In the genomic region with DNA sequence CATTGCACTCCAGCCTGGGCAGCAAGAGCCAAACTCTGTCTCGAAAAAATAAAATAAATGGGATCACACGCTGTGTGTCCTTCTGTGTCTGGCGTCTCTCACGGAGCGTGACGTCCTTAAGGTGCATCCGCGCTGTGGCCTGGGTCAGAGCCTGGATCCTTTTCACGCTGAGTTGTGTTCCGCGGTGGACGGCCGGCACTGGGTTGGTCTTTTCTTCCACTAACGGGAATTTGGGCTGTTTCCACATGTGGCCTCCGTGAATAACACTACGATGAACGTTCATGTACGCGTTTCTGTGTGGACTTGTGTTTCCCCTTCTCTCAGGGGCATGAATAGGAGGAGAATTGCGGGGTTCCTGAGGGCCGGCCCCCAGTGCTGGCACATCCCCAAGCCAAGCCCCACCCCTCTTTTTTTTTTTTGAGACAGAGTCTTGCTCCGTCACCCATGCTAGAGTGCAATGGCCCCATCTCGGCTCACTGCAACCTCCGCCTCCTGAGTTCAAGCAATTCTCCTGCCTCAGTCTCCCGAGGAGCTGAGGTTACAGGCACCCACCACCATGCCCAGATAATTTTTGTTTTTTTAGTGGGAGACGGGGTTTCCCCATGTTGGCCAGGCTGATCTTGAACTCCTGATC, we compare ENCODE assay signal across 20 cellular contexts. TPM values are rescaled to one million over a fixed set of nuclear protein-coding genes. Genes with fewer than 3 reads are reported as not detected.
A peak's percentile ranks its signal among the peaks of the same experiment; 100 is the strongest.
DNase-seq lines count a peak whose midpoint lies in the region; ATAC-seq, FAIRE-seq and TF ChIP-seq lines count a peak whose summit lies in the region.
"Had no signal": no experiment of that assay in that cellular context is flagged by ENCODE, and none has a peak within 500 bp of the region (broad histone marks: within the 10 kb centered on the region; RNA-seq: fewer than 3 reads in every experiment).

No MANE protein-coding gene starts in this region.

- no peak overlapping the region for H3K4me3 Mint-ChIP-seq in mesothelial cell of epicardium
- H3K4me3 Mint-ChIP-seq: T-helper 1 cell treated with Interleukin-12 subunit alpha and Interleukin-12 subunit beta and Interleukin-4 antibody, amounts not matched to agents 30 μg/mL and 1 μg/mL, for 36 hours had no signal

- FAIRE-seq in HepG2 (lab: Jason Lieb, UNC), result no peak
- FAIRE-seq: small intestine, urothelium cell line had no signal

- TF ChIP-seq EP300 in HepG2 (IDR thresholded peaks at IDR 0.05; ENCODE audit: low read depth in 2 of 2, low read length in 2 of 2), result no peak
- no peak for TF ChIP-seq EP300 in HepG2 (CRISPR knock-in tag; IDR thresholded peaks at IDR 0.05; ENCODE audit: borderline replicate concordance)

- DNase-seq in HepG2 (ENCODE audit: low spot score) (no peak), right lobe of liver (no peak), mesothelial cell of epicardium (ENCODE audit: low spot score in 2 of 2, unreplicated experiment in 2 of 2) (no peak), COLO668 (lab: John Stamatoyannopoulos, UW; ENCODE audit: unreplicated experiment) (no peak), testis (no peak)
- DNase-seq: activated CD4-positive, CD25-positive, alpha-beta regulatory T cell treated with anti-CD3 and anti-CD28 coated beads, Interleukin-2, amount 50 U/mL, for 72 hours; activated gamma-delta T cell treated with Interleukin-2 at 50 U/mL for 16 hours; Karpas-422; NCI-H1105 treated with DMSO at 0.1 percent for 48 hours; NCI-H2171; NK-92 treated with Interleukin-12 subunit alpha and Interleukin-12 subunit beta, amount 100 ng/mL, for 24 hours; occipital lobe; small intestine had no signal

- in situ Hi-C loops in HepG2 (cut with HindIII; ENCODE audit: extremely low pct_ligation_motif_present, low pct_unique_long_range_greater_than_20kb), result no loop called here

- H3K27me3 Mint-ChIP-seq in mesothelial cell of epicardium (ENCODE audit: low read depth), result no peaks in the 10 kb centered on the region

- WGBS in HepG2 (ENCODE audit: low lambda C conversion rate), result 95% methylated on average over 25 of the region's 26 CpGs
- 64% methylated on average over 12 of the region's 26 CpGs for WGBS in right lobe of liver (ENCODE audit: insufficient coverage, low coverage, low lambda C conversion rate, missing lambda C conversion rate)
- WGBS in testis, 2 donors, result 90 to 93% methylated on average over 16 to 26 of the region's 26 CpGs

- no peak overlapping the region for H3K4me3 ChIP-seq in HepG2 (replicated peaks in 1 of 3; ENCODE audit: insufficient read depth in 1 of 3, low read depth in 2 of 3, low read length in 3 of 3)
- no peak overlapping the region for H3K4me3 ChIP-seq in right lobe of liver
- no peak overlapping the region for H3K4me3 ChIP-seq in testis
- H3K4me3 ChIP-seq: ascending aorta, coronary artery had no signal

- H3K9me3 Mint-ChIP-seq in mesothelial cell of epicardium, result no peaks in the 10 kb centered on the region
- H3K9me3 Mint-ChIP-seq: T-helper 1 cell treated with Interleukin-12 subunit alpha and Interleukin-12 subunit beta and Interleukin-4 antibody, amounts not matched to agents 30 μg/mL and 1 μg/mL, for 36 hours had no signal

- no peak overlapping the region for H3K27ac ChIP-seq in HepG2 (ENCODE audit: extremely low read length, insufficient read depth, low read length)
- H3K27ac ChIP-seq in right lobe of liver, result peak overlapping the region in 1 of 3 donors; percentile 29
- no peak overlapping the region for H3K27ac ChIP-seq in testis
- H3K27ac ChIP-seq: epithelial cell of prostate had no signal

- POLR2A ChIA-PET in HepG2 (lab: Yijun Ruan, JAX), result interaction anchor here (1.1 kb wide), 1 partner anchor 11 kb away, joined by 4 read pairs; no protein-coding TSS in a partner anchor

- H3K36me3 Mint-ChIP-seq in mesothelial cell of epicardium, result no peaks in the 10 kb centered on the region

- H3K4me2 ChIP-seq in HepG2 (ENCODE audit: low read depth, low read length), result no peak overlapping the region

- peak overlapping the region; percentile 85 for H3K27ac Mint-ChIP-seq in mesothelial cell of epicardium
- H3K27ac Mint-ChIP-seq: T-helper 1 cell treated with Interleukin-12 subunit alpha and Interleukin-12 subunit beta and Interleukin-4 antibody, amounts not matched to agents 30 μg/mL and 1 μg/mL, for 36 hours had no signal

- no peaks in the 10 kb centered on the region for H3K79me2 ChIP-seq in HepG2 (ENCODE audit: insufficient read depth, low read length)

- ATAC-seq in HepG2, result no peak
- no peak for ATAC-seq in right lobe of liver
- no peak for ATAC-seq in HG02798 (IDR thresholded peaks at IDR 0.05; ENCODE audit: poor library complexity, unreplicated experiment)

- TF ChIP-seq POLR2A in HepG2 (IDR thresholded peaks at IDR 0.05; ENCODE audit: insufficient read depth in 1 of 2, low read depth in 2 of 2, low read length in 2 of 2) (no peak), right lobe of liver (IDR thresholded peaks at IDR 0.05) (no peak), testis (IDR thresholded peaks at IDR 0.05) (no peak)

- H3K27me3 ChIP-seq in HepG2 (ENCODE audit: control insufficient read depth in 1 of 2, insufficient read depth in 2 of 2, low read length in 2 of 2), result no peaks in the 10 kb centered on the region
- H3K27me3 ChIP-seq in right lobe of liver, result no peaks in the 10 kb centered on the region
- H3K27me3 ChIP-seq in testis, result no peaks in the 10 kb centered on the region
- H3K27me3 ChIP-seq: ascending aorta had no signal

- TF ChIP-seq CTCF in HepG2 (CRISPR knock-in tag; IDR thresholded peaks at IDR 0.05), result no peak
- no peak for TF ChIP-seq CTCF in right lobe of liver (IDR thresholded peaks at IDR 0.05)
- TF ChIP-seq CTCF in mesothelial cell of epicardium (IDR thresholded peaks at IDR 0.05; ENCODE audit: unreplicated experiment), result no peak
- TF ChIP-seq CTCF in testis (IDR thresholded peaks at IDR 0.05), result no peak

- H3K4me1 ChIP-seq in HepG2 (ENCODE audit: insufficient read depth, low read length), result peaks cover 74% of the 10 kb centered on the region
- H3K4me1 ChIP-seq in right lobe of liver, result no peaks in the 10 kb centered on the region
- peaks cover 12% of the 10 kb centered on the region for H3K4me1 ChIP-seq in testis

- no TSS peak for BruUV-seq in HepG2 (replicated peaks; lab: Mats Ljungman, UMichigan)

- H3K36me3 ChIP-seq in HepG2 (replicated peaks in 1 of 2; ENCODE audit: control insufficient read depth in 1 of 2, insufficient read depth in 2 of 2, low read length in 2 of 2), result no peaks in the 10 kb centered on the region
- no peaks in the 10 kb centered on the region for H3K36me3 ChIP-seq in right lobe of liver
- H3K36me3 ChIP-seq in testis (ENCODE audit: low read depth, missing control alignments), result no peaks in the 10 kb centered on the region
- H3K36me3 ChIP-seq: ascending aorta had no signal

- intact Hi-C loops in HepG2 (cut with micrococcal nuclease; ENCODE audit: unreplicated experiment) (no loop called here), right lobe of liver (cut with DNase I) (no loop called here), testis (cut with DNase I; ENCODE audit: low total_unique reads) (no loop called here)

- CTCF ChIA-PET in HepG2 (lab: Yijun Ruan, JAX; ENCODE audit: low intra/inter-chr PET ratio, low total read pairs), result no interaction called here

- TF ChIP-seq RAD21 in HepG2 (CRISPR knock-in tag; IDR thresholded peaks at IDR 0.05), result no peak

- H3K9me3 ChIP-seq in HepG2 (ENCODE audit: low read length) (no peaks in the 10 kb centered on the region), right lobe of liver (no peaks in the 10 kb centered on the region), testis (no peaks in the 10 kb centered on the region)
- H3K9me3 ChIP-seq: ascending aorta had no signal

- peaks cover 22% of the 10 kb centered on the region for H3K4me1 Mint-ChIP-seq in mesothelial cell of epicardium

- H4K20me1 ChIP-seq in HepG2 (ENCODE audit: insufficient read depth, low read length), result no peaks in the 10 kb centered on the region

- H3K9ac ChIP-seq in HepG2 (ENCODE audit: insufficient read depth, low read depth, low read length), result no peak overlapping the region

- no peak overlapping the region for H2AFZ ChIP-seq in HepG2 (ENCODE audit: low read length)

RNA-seq across cellular contexts. Expression of gene PTBP1, which starts 6.2 kb away (rescaled TPM):
- total RNA-seq in HepG2 (2016; rRNA removed; fragmentation: Illumina TruSeq; extraction: Trizol), result 188 and 195 TPM in 2 replicates
- 49.8 and 51.1 TPM in 2 replicates for total RNA-seq in HepG2 (2016; cell fraction: cytosol; rRNA removed; fragmentation: Illumina TruSeq; extraction: Trizol; ENCODE audit: low read depth)
- 161 and 198 TPM in 2 replicates for total RNA-seq in HepG2 (2016; cell fraction: insoluble cytoplasmic fraction; rRNA removed; fragmentation: Illumina TruSeq; extraction: Trizol)
- total RNA-seq in HepG2 (2016; cell fraction: membrane; rRNA removed; fragmentation: Illumina TruSeq; extraction: Trizol), result 106 and 109 TPM in 2 replicates
- 117 and 125 TPM in 2 replicates for total RNA-seq in HepG2 (2016; cell fraction: nucleus; rRNA removed; fragmentation: Illumina TruSeq; extraction: Trizol)
- 288 and 314 TPM in 2 replicates for polyA plus RNA-seq in HepG2 (2011; rRNA removed)
- polyA plus RNA-seq in HepG2 (2011; cell fraction: cytosol; rRNA removed), result 80.5 and 107 TPM in 2 replicates
- 339 and 475 TPM in 2 replicates for polyA plus RNA-seq in HepG2 (2011; cell fraction: nucleus; rRNA removed)
- 291 and 347 TPM in 2 replicates for polyA plus RNA-seq in HepG2 (2012)
- polyA plus RNA-seq in HepG2 (2016; cell fraction: cytosol; fragmentation: Illumina TruSeq; extraction: Trizol; ENCODE audit: low read depth), result 51.1 and 55.1 TPM in 2 replicates
- polyA plus RNA-seq in HepG2 (2016; cell fraction: insoluble cytoplasmic fraction; fragmentation: Illumina TruSeq; extraction: Trizol; ENCODE audit: low read depth), result 208 and 235 TPM in 2 replicates
- polyA plus RNA-seq in HepG2 (2016; cell fraction: membrane; fragmentation: Illumina TruSeq; extraction: Trizol; ENCODE audit: low read depth), result 112 TPM in 2 replicates
- 264 and 280 TPM in 2 replicates for polyA plus RNA-seq in HepG2 (2016; cell fraction: nucleus; fragmentation: Illumina TruSeq; extraction: Trizol; ENCODE audit: insufficient read depth, low read depth)
- polyA minus RNA-seq in HepG2 (2011; rRNA and poly(A)+ RNA removed; ENCODE audit: low replicate concordance), result 302 and 434 TPM in 2 replicates
- polyA minus RNA-seq in HepG2 (2011; cell fraction: cytosol; rRNA and poly(A)+ RNA removed), result 155 and 182 TPM in 2 replicates
- 142 and 164 TPM in 2 replicates for polyA minus RNA-seq in HepG2 (2011; cell fraction: nucleus; rRNA and poly(A)+ RNA removed)
- 100 to 1,000 TPM in 5 of 6 experiments, 10 to 100 TPM in 1; 91.1 to 150 (median 129) TPM for total RNA-seq in right lobe of liver
- total RNA-seq in mesothelial cell of epicardium, result 447 to 482 TPM (median 459 TPM) in 3 replicates
- 100 to 1,000 TPM; 168 to 196 TPM for total RNA-seq in testis
- 116 TPM for polyA plus RNA-seq in testis (ENCODE audit: insufficient read depth, low read depth, low replicate concordance)

RNA-seq across cellular contexts. Expression of gene PLPPR3, which starts 30.7 kb away (rescaled TPM):
- 0.07 TPM in 1 of 2 replicates, not detected in the other for total RNA-seq in HepG2 (2016; rRNA removed; fragmentation: Illumina TruSeq; extraction: Trizol)
- not detected in 2 replicates for total RNA-seq in HepG2 (2016; cell fraction: cytosol; rRNA removed; fragmentation: Illumina TruSeq; extraction: Trizol; ENCODE audit: low read depth)
- total RNA-seq in HepG2 (2016; cell fraction: insoluble cytoplasmic fraction; rRNA removed; fragmentation: Illumina TruSeq; extraction: Trizol), result 0.09 TPM in 1 of 2 replicates, not detected in the other
- not detected in 2 replicates for total RNA-seq in HepG2 (2016; cell fraction: membrane; rRNA removed; fragmentation: Illumina TruSeq; extraction: Trizol)
- total RNA-seq in HepG2 (2016; cell fraction: nucleus; rRNA removed; fragmentation: Illumina TruSeq; extraction: Trizol), result not detected in 2 replicates
- polyA plus RNA-seq in HepG2 (2011; rRNA removed), result 0.16 and 0.17 TPM in 2 replicates
- polyA plus RNA-seq in HepG2 (2011; cell fraction: cytosol; rRNA removed), result 0.14 and 0.19 TPM in 2 replicates
- polyA plus RNA-seq in HepG2 (2011; cell fraction: nucleus; rRNA removed), result 0.19 and 0.34 TPM in 2 replicates
- 0.27 TPM in 1 of 2 replicates, not detected in the other for polyA plus RNA-seq in HepG2 (2012)
- not detected in 2 replicates for polyA plus RNA-seq in HepG2 (2016; cell fraction: cytosol; fragmentation: Illumina TruSeq; extraction: Trizol; ENCODE audit: low read depth)
- not detected in 2 replicates for polyA plus RNA-seq in HepG2 (2016; cell fraction: insoluble cytoplasmic fraction; fragmentation: Illumina TruSeq; extraction: Trizol; ENCODE audit: low read depth)
- polyA plus RNA-seq in HepG2 (2016; cell fraction: membrane; fragmentation: Illumina TruSeq; extraction: Trizol; ENCODE audit: low read depth), result not detected in 2 replicates
- not detected in 2 replicates for polyA plus RNA-seq in HepG2 (2016; cell fraction: nucleus; fragmentation: Illumina TruSeq; extraction: Trizol; ENCODE audit: insufficient read depth, low read depth)
- polyA minus RNA-seq in HepG2 (2011; rRNA and poly(A)+ RNA removed; ENCODE audit: low replicate concordance), result 0.16 and 0.22 TPM in 2 replicates
- not detected in 2 replicates for polyA minus RNA-seq in HepG2 (2011; cell fraction: cytosol; rRNA and poly(A)+ RNA removed)
- not detected in 2 replicates for polyA minus RNA-seq in HepG2 (2011; cell fraction: nucleus; rRNA and poly(A)+ RNA removed)
- total RNA-seq in right lobe of liver, result not detected
- total RNA-seq in mesothelial cell of epicardium, result 140 to 162 TPM (median 152 TPM) in 3 replicates
- total RNA-seq in testis, result 10 to 100 TPM; 16.9 to 20.1 TPM
- polyA plus RNA-seq in testis (ENCODE audit: insufficient read depth, low read depth, low replicate concordance), result 2.7 TPM
- total RNA-seq: ascending aorta had no signal

RNA-seq across cellular contexts. Expression of gene AZU1, which starts 36.5 kb away (rescaled TPM):
- not detected in 2 replicates for total RNA-seq in HepG2 (2016; rRNA removed; fragmentation: Illumina TruSeq; extraction: Trizol)
- not detected in 2 replicates for total RNA-seq in HepG2 (2016; cell fraction: cytosol; rRNA removed; fragmentation: Illumina TruSeq; extraction: Trizol; ENCODE audit: low read depth)
- total RNA-seq in HepG2 (2016; cell fraction: insoluble cytoplasmic fraction; rRNA removed; fragmentation: Illumina TruSeq; extraction: Trizol), result not detected in 2 replicates
- not detected in 2 replicates for total RNA-seq in HepG2 (2016; cell fraction: membrane; rRNA removed; fragmentation: Illumina TruSeq; extraction: Trizol)
- not detected in 2 replicates for total RNA-seq in HepG2 (2016; cell fraction: nucleus; rRNA removed; fragmentation: Illumina TruSeq; extraction: Trizol)
- 0.08 TPM in 1 of 2 replicates, not detected in the other for polyA plus RNA-seq in HepG2 (2011; rRNA removed)
- polyA plus RNA-seq in HepG2 (2011; cell fraction: cytosol; rRNA removed), result not detected in 2 replicates
- not detected in 2 replicates for polyA plus RNA-seq in HepG2 (2011; cell fraction: nucleus; rRNA removed)
- not detected in 2 replicates for polyA plus RNA-seq in HepG2 (2012)
- not detected in 2 replicates for polyA plus RNA-seq in HepG2 (2016; cell fraction: cytosol; fragmentation: Illumina TruSeq; extraction: Trizol; ENCODE audit: low read depth)
- polyA plus RNA-seq in HepG2 (2016; cell fraction: insoluble cytoplasmic fraction; fragmentation: Illumina TruSeq; extraction: Trizol; ENCODE audit: low read depth), result not detected in 2 replicates
- polyA plus RNA-seq in HepG2 (2016; cell fraction: membrane; fragmentation: Illumina TruSeq; extraction: Trizol; ENCODE audit: low read depth), result not detected in 2 replicates
- polyA plus RNA-seq in HepG2 (2016; cell fraction: nucleus; fragmentation: Illumina TruSeq; extraction: Trizol; ENCODE audit: insufficient read depth, low read depth), result not detected in 2 replicates
- polyA minus RNA-seq in HepG2 (2011; rRNA and poly(A)+ RNA removed; ENCODE audit: low replicate concordance), result not detected in 2 replicates
- polyA minus RNA-seq in HepG2 (2011; cell fraction: cytosol; rRNA and poly(A)+ RNA removed), result not detected in 2 replicates
- polyA minus RNA-seq in HepG2 (2011; cell fraction: nucleus; rRNA and poly(A)+ RNA removed), result not detected in 2 replicates
- total RNA-seq in right lobe of liver, result 1 to 10 TPM in 2 of 6 experiments, under 1 TPM in 1, not detected in 3; 0.15 to 3.6 (median 1.8) TPM
- 6.4 to 7.1 TPM (median 6.7 TPM) in 3 replicates for total RNA-seq in mesothelial cell of epicardium
- 1 to 10 TPM; 5.4 to 5.8 TPM for total RNA-seq in testis
- polyA plus RNA-seq in testis (ENCODE audit: insufficient read depth, low read depth, low replicate concordance), result 1.4 TPM
- total RNA-seq: ascending aorta, glomerular endothelial cell had no signal
- polyA plus RNA-seq: small intestine had no signal

RNA-seq across cellular contexts. Expression of gene MISP, which starts 40.2 kb away (rescaled TPM):
- total RNA-seq in HepG2 (2016; rRNA removed; fragmentation: Illumina TruSeq; extraction: Trizol), result 1.1 and 1.3 TPM in 2 replicates
- 0.30 and 0.35 TPM in 2 replicates for total RNA-seq in HepG2 (2016; cell fraction: cytosol; rRNA removed; fragmentation: Illumina TruSeq; extraction: Trizol; ENCODE audit: low read depth)
- 0.77 and 1.3 TPM in 2 replicates for total RNA-seq in HepG2 (2016; cell fraction: insoluble cytoplasmic fraction; rRNA removed; fragmentation: Illumina TruSeq; extraction: Trizol)
- 0.77 and 0.96 TPM in 2 replicates for total RNA-seq in HepG2 (2016; cell fraction: membrane; rRNA removed; fragmentation: Illumina TruSeq; extraction: Trizol)
- 0.78 and 0.99 TPM in 2 replicates for total RNA-seq in HepG2 (2016; cell fraction: nucleus; rRNA removed; fragmentation: Illumina TruSeq; extraction: Trizol)
- 0.67 and 0.71 TPM in 2 replicates for polyA plus RNA-seq in HepG2 (2011; rRNA removed)
- polyA plus RNA-seq in HepG2 (2011; cell fraction: cytosol; rRNA removed), result 0.53 and 0.71 TPM in 2 replicates
- polyA plus RNA-seq in HepG2 (2011; cell fraction: nucleus; rRNA removed), result 0.81 and 0.85 TPM in 2 replicates
- 2.1 and 3.1 TPM in 2 replicates for polyA plus RNA-seq in HepG2 (2012)
- 0.23 and 0.32 TPM in 2 replicates for polyA plus RNA-seq in HepG2 (2016; cell fraction: cytosol; fragmentation: Illumina TruSeq; extraction: Trizol; ENCODE audit: low read depth)
- 1.2 and 1.5 TPM in 2 replicates for polyA plus RNA-seq in HepG2 (2016; cell fraction: insoluble cytoplasmic fraction; fragmentation: Illumina TruSeq; extraction: Trizol; ENCODE audit: low read depth)
- 0.40 and 0.79 TPM in 2 replicates for polyA plus RNA-seq in HepG2 (2016; cell fraction: membrane; fragmentation: Illumina TruSeq; extraction: Trizol; ENCODE audit: low read depth)
- 1.2 and 1.6 TPM in 2 replicates for polyA plus RNA-seq in HepG2 (2016; cell fraction: nucleus; fragmentation: Illumina TruSeq; extraction: Trizol; ENCODE audit: insufficient read depth, low read depth)
- polyA minus RNA-seq in HepG2 (2011; rRNA and poly(A)+ RNA removed; ENCODE audit: low replicate concordance), result 1.2 and 37.0 TPM in 2 replicates
- 0.62 and 0.99 TPM in 2 replicates for polyA minus RNA-seq in HepG2 (2011; cell fraction: cytosol; rRNA and poly(A)+ RNA removed)
- polyA minus RNA-seq in HepG2 (2011; cell fraction: nucleus; rRNA and poly(A)+ RNA removed), result 0.37 and 0.39 TPM in 2 replicates
- total RNA-seq in right lobe of liver, result under 1 TPM in 1 of 6 experiments, not detected in 5; 0.09 TPM
- 1.4 to 2.2 TPM (median 1.5 TPM) in 3 replicates for total RNA-seq in mesothelial cell of epicardium
- total RNA-seq in testis, result 1 to 10 TPM; 1.1 to 3.1 TPM
- 1.1 TPM for polyA plus RNA-seq in testis (ENCODE audit: insufficient read depth, low read depth, low replicate concordance)
- total RNA-seq: ascending aorta, occipital lobe had no signal

RNA-seq across cellular contexts. Expression of gene PRTN3, which starts 49.7 kb away (rescaled TPM):
- total RNA-seq in HepG2 (2016; rRNA removed; fragmentation: Illumina TruSeq; extraction: Trizol), result not detected in 2 replicates
- not detected in 2 replicates for total RNA-seq in HepG2 (2016; cell fraction: cytosol; rRNA removed; fragmentation: Illumina TruSeq; extraction: Trizol; ENCODE audit: low read depth)
- not detected in 2 replicates for total RNA-seq in HepG2 (2016; cell fraction: insoluble cytoplasmic fraction; rRNA removed; fragmentation: Illumina TruSeq; extraction: Trizol)
- total RNA-seq in HepG2 (2016; cell fraction: membrane; rRNA removed; fragmentation: Illumina TruSeq; extraction: Trizol), result not detected in 2 replicates
- not detected in 2 replicates for total RNA-seq in HepG2 (2016; cell fraction: nucleus; rRNA removed; fragmentation: Illumina TruSeq; extraction: Trizol)
- polyA plus RNA-seq in HepG2 (2011; rRNA removed), result 0.10 TPM in 1 of 2 replicates, not detected in the other
- 0.17 TPM in 1 of 2 replicates, not detected in the other for polyA plus RNA-seq in HepG2 (2011; cell fraction: cytosol; rRNA removed)
- polyA plus RNA-seq in HepG2 (2011; cell fraction: nucleus; rRNA removed), result 0.14 and 0.16 TPM in 2 replicates
- polyA plus RNA-seq in HepG2 (2012), result not detected in 2 replicates
- not detected in 2 replicates for polyA plus RNA-seq in HepG2 (2016; cell fraction: cytosol; fragmentation: Illumina TruSeq; extraction: Trizol; ENCODE audit: low read depth)
- polyA plus RNA-seq in HepG2 (2016; cell fraction: insoluble cytoplasmic fraction; fragmentation: Illumina TruSeq; extraction: Trizol; ENCODE audit: low read depth), result not detected in 2 replicates
- not detected in 2 replicates for polyA plus RNA-seq in HepG2 (2016; cell fraction: membrane; fragmentation: Illumina TruSeq; extraction: Trizol; ENCODE audit: low read depth)
- polyA plus RNA-seq in HepG2 (2016; cell fraction: nucleus; fragmentation: Illumina TruSeq; extraction: Trizol; ENCODE audit: insufficient read depth, low read depth), result not detected in 2 replicates
- 0.14 TPM in 1 of 2 replicates, not detected in the other for polyA minus RNA-seq in HepG2 (2011; rRNA and poly(A)+ RNA removed; ENCODE audit: low replicate concordance)
- not detected in 2 replicates for polyA minus RNA-seq in HepG2 (2011; cell fraction: cytosol; rRNA and poly(A)+ RNA removed)
- not detected in 2 replicates for polyA minus RNA-seq in HepG2 (2011; cell fraction: nucleus; rRNA and poly(A)+ RNA removed)
- total RNA-seq in right lobe of liver, result 1 to 10 TPM in 2 of 6 experiments, not detected in 4; 2.3 to 2.9 TPM
- 0.23 TPM in 1 of 3 replicates, not detected in the others for total RNA-seq in mesothelial cell of epicardium
- 1 to 10 TPM; 1.0 to 1.8 TPM for total RNA-seq in testis
- not detected for polyA plus RNA-seq in testis (ENCODE audit: insufficient read depth, low read depth, low replicate concordance)
- total RNA-seq: ascending aorta, glomerular endothelial cell, occipital lobe had no signal
- polyA plus RNA-seq: small intestine had no signal

Comparison
In these comparisons a context has a peak if more than half of its experiments do, and no peak if none do; other contexts are left out.
1. RNA of gene PLPPR3, which starts 30.7 kb away (total RNA-seq): 140 to 162 TPM in mesothelial cell of epicardium and 16.9 to 20.1 TPM in testis; 0.07 to 0.09 TPM in HepG2 and not detected in right lobe of liver; every median in the first group is over 10 times any median in the second.